Comparison of ENCODE assay signal across 22 cellular contexts in genomic region chr3:12396475-12396874, GRCh38.
"Had no signal": no experiment of that assay in that cellular context is flagged by ENCODE, and none has a peak within 500 bp of the region (broad histone marks: within the 10 kb centered on the region; RNA-seq: fewer than 3 reads in every experiment).

No MANE protein-coding gene starts in this region.

- FAIRE-seq: astrocyte had no signal

- H3K4me3 ChIP-seq: PC-9 had no signal

- DNase-seq: activated CD4-positive, alpha-beta T cell treated with anti-CD3 and anti-CD28 coated beads for 4 hours; activated CD4-positive, alpha-beta T cell treated with anti-CD3 and anti-CD28 coated beads, Interleukin-2, amount 50 U/mL, for 4 hours; activated CD8-positive, alpha-beta memory T cell treated with anti-CD3 and anti-CD28 coated beads, Interleukin-2, amount 10 ng/mL, durations not matched to agents 7 days and 5 days; activated effector memory CD4-positive, alpha-beta T cell treated with anti-CD3 and anti-CD28 coated beads, Interleukin-2, amount 50 U/mL, for 16 hours; activated naive CD4-positive, alpha-beta T cell treated with anti-CD3 and anti-CD28 coated beads for 36 hours; activated T-cell treated with anti-CD3 and anti-CD28 coated beads, Interleukin-2, amount 50 U/mL, for 4 hours; amygdala; Kasumi-1; KBM-7; NCI-H1092 treated with DMSO at 0.1 percent for 48 hours; NCI-H1417 treated with DMSO at 0.1 percent for 48 hours; NCI-H1694; NCI-H2029; NCI-H345; NCI-H510A; NCI-H526 treated with DMSO at 0.1 percent for 48 hours; NCI-H82; PC-9; Right ventricle myocardium superior; T-helper 2 cell had no signal

- H3K27ac ChIP-seq: PC-9, RWPE1 had no signal
